Comparison of ENCODE assay signal across 1 cellular context in the genomic region with DNA sequence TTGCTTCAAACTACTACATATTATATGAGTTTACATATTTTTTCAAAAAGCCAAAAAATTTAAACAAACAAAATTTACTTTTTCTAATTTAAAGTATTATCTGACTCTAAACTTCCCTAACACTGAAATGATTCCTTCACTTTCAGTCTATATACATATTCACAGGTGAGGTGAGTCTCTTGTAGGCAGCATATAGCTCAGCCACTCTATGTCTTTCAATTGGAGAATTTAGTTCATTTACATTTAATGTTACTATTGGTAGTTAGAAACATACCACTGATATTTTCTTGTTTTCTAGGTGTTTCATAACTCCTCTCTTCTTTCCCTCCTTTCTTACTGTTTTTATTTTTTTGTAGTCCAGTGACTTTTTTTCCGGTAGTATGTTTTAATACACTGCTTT.
TF ChIP-seq lines count a peak whose summit lies in the region.

No MANE protein-coding gene starts in this region.

TF ChIP-seq in GM12878, 131 proteins besides CTCF, POLR2A, EP300 and RAD21 (continued from another document):
- TF ChIP-seq EGR1 (IDR thresholded peaks at IDR 0.05; ENCODE audit: borderline replicate concordance in 1 of 2, low read depth in 2 of 2, low read length in 2 of 2) (no peak), TARDBP (IDR thresholded peaks at IDR 0.05; ENCODE audit: borderline replicate concordance) (no peak)
